ENCODE assay signal across 1 cellular context in genomic region chr22:20494978-20495860, GRCh38.
TF ChIP-seq lines count a peak whose summit lies in the region.

A gene with protein sequence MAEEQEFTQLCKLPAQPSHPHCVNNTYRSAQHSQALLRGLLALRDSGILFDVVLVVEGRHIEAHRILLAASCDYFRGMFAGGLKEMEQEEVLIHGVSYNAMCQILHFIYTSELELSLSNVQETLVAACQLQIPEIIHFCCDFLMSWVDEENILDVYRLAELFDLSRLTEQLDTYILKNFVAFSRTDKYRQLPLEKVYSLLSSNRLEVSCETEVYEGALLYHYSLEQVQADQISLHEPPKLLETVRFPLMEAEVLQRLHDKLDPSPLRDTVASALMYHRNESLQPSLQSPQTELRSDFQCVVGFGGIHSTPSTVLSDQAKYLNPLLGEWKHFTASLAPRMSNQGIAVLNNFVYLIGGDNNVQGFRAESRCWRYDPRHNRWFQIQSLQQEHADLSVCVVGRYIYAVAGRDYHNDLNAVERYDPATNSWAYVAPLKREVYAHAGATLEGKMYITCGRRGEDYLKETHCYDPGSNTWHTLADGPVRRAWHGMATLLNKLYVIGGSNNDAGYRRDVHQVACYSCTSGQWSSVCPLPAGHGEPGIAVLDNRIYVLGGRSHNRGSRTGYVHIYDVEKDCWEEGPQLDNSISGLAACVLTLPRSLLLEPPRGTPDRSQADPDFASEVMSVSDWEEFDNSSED (minus strand): TSS chr22:20495795. CDS start chr22:20489211, 6,584 bp downstream.

TF ChIP-seq in K562, 482 proteins besides CTCF, POLR2A, EP300 and RAD21 (continued from another document and continues in another):
- TF ChIP-seq MLLT1 (IDR thresholded peaks at IDR 0.05): no peak
- peak in 1 of 2 experiments; percentile 40; a peak in 2 of 3 replicates for TF ChIP-seq CBX3 (IDR thresholded peaks at IDR 0.05; ENCODE audit: borderline replicate concordance in 1 of 2, low read length in 2 of 2)
- peak; percentile 42; the same call in 1 of the 2 replicates for TF ChIP-seq TEAD4 (IDR thresholded peaks at IDR 0.05; ENCODE audit: low read length)
- TF ChIP-seq TEAD4 (CRISPR knock-in tag; IDR thresholded peaks at IDR 0.05; ENCODE audit: borderline replicate concordance): no peak
- peak; percentile 7 to 86; a peak in 2 of 4 replicates for TF ChIP-seq MAZ (CRISPR knock-in tag; conservative IDR thresholded peaks at IDR 0.05 in 1 of 2, IDR thresholded peaks at IDR 0.05 in 1 of 2)
- TF ChIP-seq TAF1 (IDR thresholded peaks at IDR 0.05; ENCODE audit: control insufficient read depth, extremely low read depth, insufficient read depth, low read length, severe bottlenecking): peak; percentile 85
- 0 out of 2 replicates have a peak, but pooled peaks have one; percentile 57 for TF ChIP-seq SAFB (IDR thresholded peaks at IDR 0.05; ENCODE audit: borderline replicate concordance, low read depth, low read length)
- TF ChIP-seq ZC3H11A (IDR thresholded peaks at IDR 0.05; ENCODE audit: low read depth, low read length): 0 out of 2 replicates have a peak, but pooled peaks have one; percentile 12
- peak; percentile 44 for TF ChIP-seq TBP (optimal IDR thresholded peaks at IDR 0.05; ENCODE audit: low read depth, low read length)
- 0 out of 2 replicates have a peak, but pooled peaks have one; percentile 55 for TF ChIP-seq HDAC6 (IDR thresholded peaks at IDR 0.05; ENCODE audit: low read depth, low read length)
- TF ChIP-seq PCBP1 (IDR thresholded peaks at IDR 0.05; ENCODE audit: low read depth, low read length, poor library complexity, severe bottlenecking): peak; percentile 75
- TF ChIP-seq NR2C2 (CRISPR knock-in tag; IDR thresholded peaks at IDR 0.05): no peak
- TF ChIP-seq NR2C2 (tag; IDR thresholded peaks at IDR 0.05): no peak
- TF ChIP-seq DACH1 (IDR thresholded peaks at IDR 0.05; ENCODE audit: partially characterized antibody): no peak
- no peak for TF ChIP-seq KDM4B (IDR thresholded peaks at IDR 0.05; ENCODE audit: borderline replicate concordance in 2 of 2, low read depth in 1 of 2)
- TF ChIP-seq ZBTB17 (CRISPR knock-in tag; IDR thresholded peaks at IDR 0.05): peak; percentile 76; the same call in 1 of the 2 replicates
- TF ChIP-seq POLR2G (IDR thresholded peaks at IDR 0.05; ENCODE audit: low read depth, low read length): peak; percentile 92
- TF ChIP-seq, protein P1, sequence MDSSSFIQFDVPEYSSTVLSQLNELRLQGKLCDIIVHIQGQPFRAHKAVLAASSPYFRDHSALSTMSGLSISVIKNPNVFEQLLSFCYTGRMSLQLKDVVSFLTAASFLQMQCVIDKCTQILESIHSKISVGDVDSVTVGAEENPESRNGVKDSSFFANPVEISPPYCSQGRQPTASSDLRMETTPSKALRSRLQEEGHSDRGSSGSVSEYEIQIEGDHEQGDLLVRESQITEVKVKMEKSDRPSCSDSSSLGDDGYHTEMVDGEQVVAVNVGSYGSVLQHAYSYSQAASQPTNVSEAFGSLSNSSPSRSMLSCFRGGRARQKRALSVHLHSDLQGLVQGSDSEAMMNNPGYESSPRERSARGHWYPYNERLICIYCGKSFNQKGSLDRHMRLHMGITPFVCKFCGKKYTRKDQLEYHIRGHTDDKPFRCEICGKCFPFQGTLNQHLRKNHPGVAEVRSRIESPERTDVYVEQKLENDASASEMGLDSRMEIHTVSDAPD (CRISPR knock-in tag; IDR thresholded peaks at IDR 0.05): 0 out of 2 replicates have a peak, but pooled peaks have one; percentile 15
- TF ChIP-seq RBM34 (IDR thresholded peaks at IDR 0.05; ENCODE audit: borderline replicate concordance, insufficient read depth, low read length): peak; percentile 63; the same call in 1 of the 2 replicates
- no peak for TF ChIP-seq ARID1B (IDR thresholded peaks at IDR 0.05)
- TF ChIP-seq LARP7 (IDR thresholded peaks at IDR 0.05): no peak
- TF ChIP-seq EZH2 (IDR thresholded peaks at IDR 0.05; ENCODE audit: borderline replicate concordance, low read depth, low read length): no peak
- TF ChIP-seq RBBP5 (IDR thresholded peaks at IDR 0.05; ENCODE audit: borderline replicate concordance, insufficient read depth, low read length, poor library complexity, severe bottlenecking): peak; percentile 96
- TF ChIP-seq KLF1 (tag; IDR thresholded peaks at IDR 0.05): peak; percentile 76; the same call in 1 of the 2 replicates
- TF ChIP-seq FOXP1 (CRISPR knock-in tag; IDR thresholded peaks at IDR 0.05): no peak
- TF ChIP-seq FIP1L1 (IDR thresholded peaks at IDR 0.05; ENCODE audit: low read depth, low read length, poor library complexity, severe bottlenecking): peak; percentile 76
- TF ChIP-seq CCNT2 (IDR thresholded peaks at IDR 0.05; ENCODE audit: borderline replicate concordance, extremely low read depth, insufficient read length, low read depth, low read length): peak; percentile 27
- TF ChIP-seq, protein P2, sequence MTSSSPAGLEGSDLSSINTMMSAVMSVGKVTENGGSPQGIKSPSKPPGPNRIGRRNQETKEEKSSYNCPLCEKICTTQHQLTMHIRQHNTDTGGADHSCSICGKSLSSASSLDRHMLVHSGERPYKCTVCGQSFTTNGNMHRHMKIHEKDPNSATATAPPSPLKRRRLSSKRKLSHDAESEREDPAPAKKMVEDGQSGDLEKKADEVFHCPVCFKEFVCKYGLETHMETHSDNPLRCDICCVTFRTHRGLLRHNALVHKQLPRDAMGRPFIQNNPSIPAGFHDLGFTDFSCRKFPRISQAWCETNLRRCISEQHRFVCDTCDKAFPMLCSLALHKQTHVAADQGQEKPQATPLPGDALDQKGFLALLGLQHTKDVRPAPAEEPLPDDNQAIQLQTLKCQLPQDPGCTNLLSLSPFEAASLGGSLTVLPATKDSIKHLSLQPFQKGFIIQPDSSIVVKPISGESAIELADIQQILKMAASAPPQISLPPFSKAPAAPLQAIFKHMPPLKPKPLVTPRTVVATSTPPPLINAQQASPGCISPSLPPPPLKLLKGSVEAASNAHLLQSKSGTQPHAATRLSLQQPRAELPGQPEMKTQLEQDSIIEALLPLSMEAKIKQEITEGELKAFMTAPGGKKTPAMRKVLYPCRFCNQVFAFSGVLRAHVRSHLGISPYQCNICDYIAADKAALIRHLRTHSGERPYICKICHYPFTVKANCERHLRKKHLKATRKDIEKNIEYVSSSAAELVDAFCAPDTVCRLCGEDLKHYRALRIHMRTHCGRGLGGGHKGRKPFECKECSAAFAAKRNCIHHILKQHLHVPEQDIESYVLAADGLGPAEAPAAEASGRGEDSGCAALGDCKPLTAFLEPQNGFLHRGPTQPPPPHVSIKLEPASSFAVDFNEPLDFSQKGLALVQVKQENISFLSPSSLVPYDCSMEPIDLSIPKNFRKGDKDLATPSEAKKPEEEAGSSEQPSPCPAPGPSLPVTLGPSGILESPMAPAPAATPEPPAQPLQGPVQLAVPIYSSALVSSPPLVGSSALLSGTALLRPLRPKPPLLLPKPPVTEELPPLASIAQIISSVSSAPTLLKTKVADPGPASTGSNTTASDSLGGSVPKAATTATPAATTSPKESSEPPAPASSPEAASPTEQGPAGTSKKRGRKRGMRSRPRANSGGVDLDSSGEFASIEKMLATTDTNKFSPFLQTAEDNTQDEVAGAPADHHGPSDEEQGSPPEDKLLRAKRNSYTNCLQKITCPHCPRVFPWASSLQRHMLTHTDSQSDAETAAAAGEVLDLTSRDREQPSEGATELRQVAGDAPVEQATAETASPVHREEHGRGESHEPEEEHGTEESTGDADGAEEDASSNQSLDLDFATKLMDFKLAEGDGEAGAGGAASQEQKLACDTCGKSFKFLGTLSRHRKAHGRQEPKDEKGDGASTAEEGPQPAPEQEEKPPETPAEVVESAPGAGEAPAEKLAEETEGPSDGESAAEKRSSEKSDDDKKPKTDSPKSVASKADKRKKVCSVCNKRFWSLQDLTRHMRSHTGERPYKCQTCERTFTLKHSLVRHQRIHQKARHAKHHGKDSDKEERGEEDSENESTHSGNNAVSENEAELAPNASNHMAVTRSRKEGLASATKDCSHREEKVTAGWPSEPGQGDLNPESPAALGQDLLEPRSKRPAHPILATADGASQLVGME (CRISPR knock-in tag; IDR thresholded peaks at IDR 0.05): peak; percentile 73
- no peak for TF ChIP-seq TAF9B (IDR thresholded peaks at IDR 0.05; ENCODE audit: partially characterized antibody)
- TF ChIP-seq ZNF76 (CRISPR knock-in tag; IDR thresholded peaks at IDR 0.05; ENCODE audit: borderline replicate concordance): peak; percentile 92; the same call in 1 of the 2 replicates
- peak; percentile 97 for TF ChIP-seq ERF (CRISPR knock-in tag; IDR thresholded peaks at IDR 0.05)
- peak in 2 of 3 experiments; percentile 36 to 47 for TF ChIP-seq YY1 (IDR thresholded peaks at IDR 0.05; ENCODE audit: borderline replicate concordance in 1 of 3, control insufficient read depth in 1 of 3, extremely low read depth in 1 of 3, insufficient read depth in 3 of 3, insufficient read length in 1 of 3, insufficient replicate concordance in 2 of 3, low read depth in 1 of 3, low read length in 2 of 3)
- TF ChIP-seq, protein P3, sequence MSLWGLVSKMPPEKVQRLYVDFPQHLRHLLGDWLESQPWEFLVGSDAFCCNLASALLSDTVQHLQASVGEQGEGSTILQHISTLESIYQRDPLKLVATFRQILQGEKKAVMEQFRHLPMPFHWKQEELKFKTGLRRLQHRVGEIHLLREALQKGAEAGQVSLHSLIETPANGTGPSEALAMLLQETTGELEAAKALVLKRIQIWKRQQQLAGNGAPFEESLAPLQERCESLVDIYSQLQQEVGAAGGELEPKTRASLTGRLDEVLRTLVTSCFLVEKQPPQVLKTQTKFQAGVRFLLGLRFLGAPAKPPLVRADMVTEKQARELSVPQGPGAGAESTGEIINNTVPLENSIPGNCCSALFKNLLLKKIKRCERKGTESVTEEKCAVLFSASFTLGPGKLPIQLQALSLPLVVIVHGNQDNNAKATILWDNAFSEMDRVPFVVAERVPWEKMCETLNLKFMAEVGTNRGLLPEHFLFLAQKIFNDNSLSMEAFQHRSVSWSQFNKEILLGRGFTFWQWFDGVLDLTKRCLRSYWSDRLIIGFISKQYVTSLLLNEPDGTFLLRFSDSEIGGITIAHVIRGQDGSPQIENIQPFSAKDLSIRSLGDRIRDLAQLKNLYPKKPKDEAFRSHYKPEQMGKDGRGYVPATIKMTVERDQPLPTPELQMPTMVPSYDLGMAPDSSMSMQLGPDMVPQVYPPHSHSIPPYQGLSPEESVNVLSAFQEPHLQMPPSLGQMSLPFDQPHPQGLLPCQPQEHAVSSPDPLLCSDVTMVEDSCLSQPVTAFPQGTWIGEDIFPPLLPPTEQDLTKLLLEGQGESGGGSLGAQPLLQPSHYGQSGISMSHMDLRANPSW (CRISPR knock-in tag; IDR thresholded peaks at IDR 0.05): peak; percentile 95; the same call in 1 of the 2 replicates
- no peak for TF ChIP-seq ZFP30 (CRISPR knock-in tag; IDR thresholded peaks at IDR 0.05; ENCODE audit: borderline replicate concordance)
- TF ChIP-seq KLF13 (tag; IDR thresholded peaks at IDR 0.05; ENCODE audit: borderline replicate concordance, low read depth): peak; percentile 51; the same call in 1 of the 2 replicates
- TF ChIP-seq PHF8 (IDR thresholded peaks at IDR 0.05; ENCODE audit: borderline replicate concordance, low read length): peak; percentile 84; the same call in 1 of the 2 replicates
- peak; percentile 25 for TF ChIP-seq ZNF146 (CRISPR knock-in tag; IDR thresholded peaks at IDR 0.05; ENCODE audit: unreplicated experiment)
- TF ChIP-seq, protein P4, sequence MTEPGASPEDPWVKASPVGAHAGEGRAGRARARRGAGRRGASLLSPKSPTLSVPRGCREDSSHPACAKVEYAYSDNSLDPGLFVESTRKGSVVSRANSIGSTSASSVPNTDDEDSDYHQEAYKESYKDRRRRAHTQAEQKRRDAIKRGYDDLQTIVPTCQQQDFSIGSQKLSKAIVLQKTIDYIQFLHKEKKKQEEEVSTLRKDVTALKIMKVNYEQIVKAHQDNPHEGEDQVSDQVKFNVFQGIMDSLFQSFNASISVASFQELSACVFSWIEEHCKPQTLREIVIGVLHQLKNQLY (CRISPR knock-in tag; conservative IDR thresholded peaks at IDR 0.05): peak in 1 of 2 experiments; percentile 77; a peak in 1 of 4 replicates
- TF ChIP-seq HNRNPK (IDR thresholded peaks at IDR 0.05; ENCODE audit: low read depth, low read length, poor library complexity, severe bottlenecking): peak; percentile 99
- 0 out of 2 replicates have a peak, but pooled peaks have one; percentile 53 for TF ChIP-seq CREB1 (IDR thresholded peaks at IDR 0.05)
- no peak for TF ChIP-seq CREB1 (CRISPR knock-in tag; IDR thresholded peaks at IDR 0.05)
- TF ChIP-seq ETV1 (tag; conservative IDR thresholded peaks at IDR 0.05; ENCODE audit: low read depth): peak; percentile 63; the same call in 1 of the 2 replicates
- peak; percentile 2; the same call in 1 of the 2 replicates for TF ChIP-seq BHLHE40 (IDR thresholded peaks at IDR 0.05; ENCODE audit: low read length)
- TF ChIP-seq KLF6 (CRISPR knock-in tag; IDR thresholded peaks at IDR 0.05; ENCODE audit: borderline replicate concordance): no peak
- no peak for TF ChIP-seq ATF3 (IDR thresholded peaks at IDR 0.05)
- TF ChIP-seq ATF3 (CRISPR knock-in tag; conservative IDR thresholded peaks at IDR 0.05): peak; percentile 83; the same call in 1 of the 2 replicates
- TF ChIP-seq, protein P5, sequence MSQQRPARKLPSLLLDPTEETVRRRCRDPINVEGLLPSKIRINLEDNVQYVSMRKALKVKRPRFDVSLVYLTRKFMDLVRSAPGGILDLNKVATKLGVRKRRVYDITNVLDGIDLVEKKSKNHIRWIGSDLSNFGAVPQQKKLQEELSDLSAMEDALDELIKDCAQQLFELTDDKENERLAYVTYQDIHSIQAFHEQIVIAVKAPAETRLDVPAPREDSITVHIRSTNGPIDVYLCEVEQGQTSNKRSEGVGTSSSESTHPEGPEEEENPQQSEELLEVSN (IDR thresholded peaks at IDR 0.05; ENCODE audit: borderline replicate concordance in 1 of 2, extremely low read depth in 1 of 2, insufficient read depth in 1 of 2, insufficient read length in 1 of 2, low read depth in 1 of 2, low read length in 1 of 2, poor library complexity in 1 of 2, severe bottlenecking in 1 of 2): peak; percentile 9 to 99
- no peak for TF ChIP-seq ATF1 (CRISPR knock-in tag; IDR thresholded peaks at IDR 0.05)
- TF ChIP-seq ATF1 (tag; IDR thresholded peaks at IDR 0.05): peak; percentile 54
